ENCODE assay signal across 14 cellular contexts in the genomic region with DNA sequence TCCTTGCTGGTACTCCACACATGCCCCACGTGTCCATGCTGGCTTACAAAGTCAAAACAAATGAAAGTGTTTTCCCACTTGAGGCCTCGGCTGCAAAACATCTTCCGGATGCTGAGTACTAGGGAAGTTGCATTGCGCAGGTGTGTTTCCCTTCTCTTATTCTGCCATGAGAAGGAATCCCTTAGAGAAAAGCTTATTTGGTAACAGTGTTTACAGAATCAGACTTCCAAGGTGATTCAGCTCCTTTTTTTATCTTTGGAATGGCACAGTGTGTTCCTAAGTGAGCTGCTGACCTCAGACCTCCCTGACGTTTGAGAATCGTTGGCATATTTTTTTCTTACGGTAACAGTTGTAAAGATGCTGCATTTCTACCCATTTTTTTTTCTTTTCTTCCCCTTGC.
DNase-seq lines count a peak whose midpoint lies in the region; ATAC-seq and TF ChIP-seq lines count a peak whose summit lies in the region.
"Had no signal": no experiment of that assay in that cellular context is flagged by ENCODE, and none has a peak within 500 bp of the region (broad histone marks: within the 10 kb centered on the region; RNA-seq: fewer than 3 reads in every experiment).

No MANE protein-coding gene starts in this region.

- 62 to 77% (median 70%) methylated on average over 7 of the region's 7 CpGs for WGBS in stomach, 5 donors

- ATAC-seq in lower lobe of right lung (peak; percentile 78 to 88), GM21381 (IDR thresholded peaks at IDR 0.05; ENCODE audit: unreplicated experiment) (no peak), GM18511 (IDR thresholded peaks at IDR 0.05; ENCODE audit: unreplicated experiment) (no peak)
- ATAC-seq: effector memory CD8-positive, alpha-beta T cell; PC-3 had no signal

- no peaks in the 10 kb centered on the region for H3K9me3 ChIP-seq in HEK293 (ENCODE audit: control insufficient read depth, insufficient read depth, low read depth, low read length)
- H3K9me3 ChIP-seq in lower lobe of right lung = no peaks in the 10 kb centered on the region
- H3K9me3 ChIP-seq in stomach = no peaks in the 10 kb centered on the region

- peak; percentile 75 for DNase-seq in coronary artery (ENCODE audit: low spot score)
- DNase-seq in lower lobe of right lung = no peak
- DNase-seq in stomach = no peak
- DNase-seq in AG08396 (ENCODE audit: low spot score) = no peak
- DNase-seq in activated naive CD4-positive, alpha-beta T cell treated with Interleukin-2 at 50 U/mL for 16 hours = no peak
- DNase-seq: activated CD4-positive, alpha-beta memory T cell treated with anti-CD3 and anti-CD28 coated beads, Interleukin-2, amount 10 ng/mL, durations not matched to agents 7 days and 5 days; AML-193; effector memory CD8-positive, alpha-beta T cell; NCI-H1930; NCI-H526; PC-3 had no signal

- intact Hi-C loops in lower lobe of right lung (cut with DNase I) = no loop called here
- intact Hi-C loops in stomach (cut with DNase I; ENCODE audit: low total_unique reads) = no loop called here

- no peak for TF ChIP-seq POLR2A in stomach (IDR thresholded peaks at IDR 0.05)

- H3K27ac ChIP-seq in HEK293 (ENCODE audit: extremely low read depth, low read depth, low read length) (no peak overlapping the region), coronary artery (peak overlapping the region; percentile 78 to 79), lower lobe of right lung (peak overlapping the region; percentile 4), stomach (peak overlapping the region in 4 of 5 donors; percentile 39 to 59 (median 52))

- H3K4me3 ChIP-seq in HEK293 (ENCODE audit: low read depth, low read length) (no peak overlapping the region), coronary artery (no peak overlapping the region), lower lobe of right lung (no peak overlapping the region), stomach (no peak overlapping the region)

- TF ChIP-seq EP300 in stomach (IDR thresholded peaks at IDR 0.05) = peak; percentile 44

- no peaks in the 10 kb centered on the region for H3K27me3 ChIP-seq in lower lobe of right lung (ENCODE audit: low read depth)
- H3K27me3 ChIP-seq in stomach = no peaks in the 10 kb centered on the region

- CTCF ChIA-PET in HEK293 (lab: Yijun Ruan, JAX) = interaction anchor here (0.9 kb wide), 1 partner anchor 212 kb away, joined by 4 read pairs; no protein-coding TSS in a partner anchor

- POLR2A ChIA-PET in HEK293 (lab: Yijun Ruan, JAX) = no interaction called here

- H3K36me3 ChIP-seq in HEK293 (ENCODE audit: control insufficient read depth in 2 of 2, insufficient read depth in 1 of 2, low read length in 2 of 2) (peaks cover 11 to 34% of the 10 kb centered on the region in 2 experiments), lower lobe of right lung (peaks cover 58% of the 10 kb centered on the region), stomach (peaks cover 11 to 73% (median 62%) of the 10 kb centered on the region in 4 donors)

- no peak for TF ChIP-seq CTCF in HEK293 (tag by site-specific recombination; IDR thresholded peaks at IDR 0.05)
- TF ChIP-seq CTCF in coronary artery (IDR thresholded peaks at IDR 0.05) = no peak
- TF ChIP-seq CTCF in lower lobe of right lung (IDR thresholded peaks at IDR 0.05) = no peak
- no peak for TF ChIP-seq CTCF in stomach (IDR thresholded peaks at IDR 0.05)

- H3K4me1 ChIP-seq in HEK293 (ENCODE audit: control insufficient read depth, insufficient read depth, low read length) (no peaks in the 10 kb centered on the region), lower lobe of right lung (no peaks in the 10 kb centered on the region), stomach (no peaks in the 10 kb centered on the region)

TF ChIP-seq in HEK293, 187 proteins besides CTCF, POLR2A, EP300 and RAD21:
- no peak for TF ChIP-seq ZBTB26 (tag by site-specific recombination; optimal IDR thresholded peaks at IDR 0.05)
- TF ChIP-seq ZNF140 (tag by site-specific recombination; IDR thresholded peaks at IDR 0.05) = no peak
- TF ChIP-seq, protein P1, sequence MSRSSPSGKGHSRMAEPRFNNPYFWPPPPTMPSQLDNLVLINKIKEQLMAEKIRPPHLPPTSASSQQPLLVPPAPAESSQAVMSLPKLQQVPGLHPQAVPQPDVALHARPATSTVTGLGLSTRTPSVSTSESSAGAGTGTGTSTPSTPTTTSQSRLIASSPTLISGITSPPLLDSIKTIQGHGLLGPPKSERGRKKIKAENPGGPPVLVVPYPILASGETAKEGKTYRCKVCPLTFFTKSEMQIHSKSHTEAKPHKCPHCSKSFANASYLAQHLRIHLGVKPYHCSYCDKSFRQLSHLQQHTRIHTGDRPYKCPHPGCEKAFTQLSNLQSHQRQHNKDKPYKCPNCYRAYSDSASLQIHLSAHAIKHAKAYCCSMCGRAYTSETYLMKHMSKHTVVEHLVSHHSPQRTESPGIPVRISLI (tag by site-specific recombination; IDR thresholded peaks at IDR 0.05) = 0 out of 2 replicates have a peak, but pooled peaks have one; percentile 48
- no peak for TF ChIP-seq GLI4 (tag by site-specific recombination; IDR thresholded peaks at IDR 0.05)
- TF ChIP-seq ZNF169 (tag by site-specific recombination; IDR thresholded peaks at IDR 0.05) = no peak
- TF ChIP-seq, protein P2, sequence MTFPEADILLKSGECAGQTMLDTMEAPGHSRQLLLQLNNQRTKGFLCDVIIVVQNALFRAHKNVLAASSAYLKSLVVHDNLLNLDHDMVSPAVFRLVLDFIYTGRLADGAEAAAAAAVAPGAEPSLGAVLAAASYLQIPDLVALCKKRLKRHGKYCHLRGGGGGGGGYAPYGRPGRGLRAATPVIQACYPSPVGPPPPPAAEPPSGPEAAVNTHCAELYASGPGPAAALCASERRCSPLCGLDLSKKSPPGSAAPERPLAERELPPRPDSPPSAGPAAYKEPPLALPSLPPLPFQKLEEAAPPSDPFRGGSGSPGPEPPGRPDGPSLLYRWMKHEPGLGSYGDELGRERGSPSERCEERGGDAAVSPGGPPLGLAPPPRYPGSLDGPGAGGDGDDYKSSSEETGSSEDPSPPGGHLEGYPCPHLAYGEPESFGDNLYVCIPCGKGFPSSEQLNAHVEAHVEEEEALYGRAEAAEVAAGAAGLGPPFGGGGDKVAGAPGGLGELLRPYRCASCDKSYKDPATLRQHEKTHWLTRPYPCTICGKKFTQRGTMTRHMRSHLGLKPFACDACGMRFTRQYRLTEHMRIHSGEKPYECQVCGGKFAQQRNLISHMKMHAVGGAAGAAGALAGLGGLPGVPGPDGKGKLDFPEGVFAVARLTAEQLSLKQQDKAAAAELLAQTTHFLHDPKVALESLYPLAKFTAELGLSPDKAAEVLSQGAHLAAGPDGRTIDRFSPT (tag by site-specific recombination; IDR thresholded peaks at IDR 0.05) = no peak
- TF ChIP-seq ZNF561 (tag by site-specific recombination; IDR thresholded peaks at IDR 0.05; ENCODE audit: borderline replicate concordance) = no peak

Comparison
In these comparisons a context has a peak if more than half of its experiments do, and no peak if none do; other contexts are left out.
1. ATAC-seq: peak in lower lobe of right lung (2 of 2); none in GM21381 (single experiment) and GM18511 (single experiment).